In genomic region chr7:8114175-8114574, GRCh38 we compare ENCODE assay signal across 11 cellular contexts.
A peak's percentile ranks its signal among the peaks of the same experiment; 100 is the strongest.
DNase-seq lines count a peak whose midpoint lies in the region; ATAC-seq and TF ChIP-seq lines count a peak whose summit lies in the region.
"Had no signal": no experiment of that assay in that cellular context is flagged by ENCODE, and none has a peak within 500 bp of the region (broad histone marks: within the 10 kb centered on the region; RNA-seq: fewer than 3 reads in every experiment).

No MANE protein-coding gene starts in this region.

- H3K27ac ChIP-seq in DND-41 (ENCODE audit: low read length) (peak overlapping the region; percentile 19; the same call in 1 of the 2 replicates), sigmoid colon (no peak overlapping the region)
- peak overlapping the region; percentile 3 for H3K27ac ChIP-seq in effector memory CD4-positive, alpha-beta T cell (ENCODE audit: insufficient read depth, low read length, poor library complexity, severe bottlenecking)

- intact Hi-C loops in sigmoid colon (cut with DNase I): no loop called here

- H3K4me1 ChIP-seq in DND-41 (ENCODE audit: insufficient read depth, low read length) (peaks cover 28% of the 10 kb centered on the region), sigmoid colon (no peaks in the 10 kb centered on the region)
- peaks cover 26% of the 10 kb centered on the region for H3K4me1 ChIP-seq in effector memory CD4-positive, alpha-beta T cell (ENCODE audit: control insufficient read depth, insufficient read depth, low read length, poor library complexity, severe bottlenecking)

- no peak overlapping the region for H3K4me2 ChIP-seq in DND-41 (ENCODE audit: insufficient read depth, low read length)

- ATAC-seq in DND-41 (ENCODE audit: insufficient read depth, low read depth) (no peak), GM18907 (IDR thresholded peaks at IDR 0.05; ENCODE audit: unreplicated experiment) (peak; percentile 32), HG03108 (IDR thresholded peaks at IDR 0.05; ENCODE audit: unreplicated experiment) (peak; percentile 29)

- no peak for TF ChIP-seq POLR2A in sigmoid colon (IDR thresholded peaks at IDR 0.05)

- H2AFZ ChIP-seq in DND-41 (ENCODE audit: low read depth, low read length): no peak overlapping the region

- no peaks in the 10 kb centered on the region for H3K79me2 ChIP-seq in DND-41 (ENCODE audit: insufficient read depth, low read length)

- H3K27me3 ChIP-seq in DND-41 (ENCODE audit: insufficient read depth, low read length, poor library complexity) (no peaks in the 10 kb centered on the region), sigmoid colon (no peaks in the 10 kb centered on the region)
- H3K27me3 ChIP-seq in effector memory CD4-positive, alpha-beta T cell (replicated peaks; ENCODE audit: control insufficient read depth, insufficient read depth, low read length, poor library complexity, severe bottlenecking): no peaks in the 10 kb centered on the region

- no peak for DNase-seq in DND-41
- no peak for DNase-seq in effector memory CD4-positive, alpha-beta T cell
- no peak for DNase-seq in NCI-H1930 (lab: John Stamatoyannopoulos, UW)
- DNase-seq in sigmoid colon: no peak
- no peak for DNase-seq in NCI-H748 (lab: John Stamatoyannopoulos, UW; ENCODE audit: unreplicated experiment)
- no peak for DNase-seq in activated gamma-delta T cell treated with Interleukin-2 at 50 U/mL for 16 hours
- DNase-seq: Karpas-422, NCI-H2171 treated with DMSO at 0.1 percent for 48 hours had no signal

- H3K4me3 ChIP-seq in DND-41 (ENCODE audit: low read depth in 1 of 2, low read length in 2 of 2): no peak overlapping the region
- no peak overlapping the region for H3K4me3 ChIP-seq in effector memory CD4-positive, alpha-beta T cell (ENCODE audit: insufficient read depth, low read depth, low read length, poor library complexity, severe bottlenecking)
- no peak overlapping the region for H3K4me3 ChIP-seq in sigmoid colon
- H3K4me3 ChIP-seq: skin epidermis had no signal

- H3K9me3 ChIP-seq in DND-41 (ENCODE audit: insufficient read depth, low read length, severe bottlenecking) (no peaks in the 10 kb centered on the region), sigmoid colon (no peaks in the 10 kb centered on the region)
- H3K9me3 ChIP-seq in effector memory CD4-positive, alpha-beta T cell (ENCODE audit: control insufficient read depth, low read length): no peaks in the 10 kb centered on the region

- H4K20me1 ChIP-seq in DND-41 (ENCODE audit: insufficient read depth, low read length): no peaks in the 10 kb centered on the region

- H3K36me3 ChIP-seq in DND-41 (ENCODE audit: insufficient read depth, low read length) (no peaks in the 10 kb centered on the region), sigmoid colon (no peaks in the 10 kb centered on the region)
- H3K36me3 ChIP-seq in effector memory CD4-positive, alpha-beta T cell (ENCODE audit: control insufficient read depth, insufficient read depth, low read length): no peaks in the 10 kb centered on the region

- no peak for TF ChIP-seq EP300 in sigmoid colon (IDR thresholded peaks at IDR 0.05)

- 75 to 92% methylated on average over 4 of the region's 4 CpGs for WGBS in sigmoid colon, 2 donors

- H3K9ac ChIP-seq in DND-41 (ENCODE audit: low read depth, low read length): no peak overlapping the region

- no peak for TF ChIP-seq CTCF in DND-41 (IDR thresholded peaks at IDR 0.05; ENCODE audit: borderline replicate concordance, extremely low read depth, low read length, poor library complexity, severe bottlenecking)
- TF ChIP-seq CTCF in sigmoid colon (IDR thresholded peaks at IDR 0.05): no peak

Comparison
In these comparisons a context has a peak if more than half of its experiments do, and no peak if none do; other contexts are left out.
1. H3K27ac ChIP-seq: peak in DND-41 (single experiment) and effector memory CD4-positive, alpha-beta T cell (single experiment); none in sigmoid colon (0 of 4).